1 cellular context compared by ENCODE assay signal in the genomic region with DNA sequence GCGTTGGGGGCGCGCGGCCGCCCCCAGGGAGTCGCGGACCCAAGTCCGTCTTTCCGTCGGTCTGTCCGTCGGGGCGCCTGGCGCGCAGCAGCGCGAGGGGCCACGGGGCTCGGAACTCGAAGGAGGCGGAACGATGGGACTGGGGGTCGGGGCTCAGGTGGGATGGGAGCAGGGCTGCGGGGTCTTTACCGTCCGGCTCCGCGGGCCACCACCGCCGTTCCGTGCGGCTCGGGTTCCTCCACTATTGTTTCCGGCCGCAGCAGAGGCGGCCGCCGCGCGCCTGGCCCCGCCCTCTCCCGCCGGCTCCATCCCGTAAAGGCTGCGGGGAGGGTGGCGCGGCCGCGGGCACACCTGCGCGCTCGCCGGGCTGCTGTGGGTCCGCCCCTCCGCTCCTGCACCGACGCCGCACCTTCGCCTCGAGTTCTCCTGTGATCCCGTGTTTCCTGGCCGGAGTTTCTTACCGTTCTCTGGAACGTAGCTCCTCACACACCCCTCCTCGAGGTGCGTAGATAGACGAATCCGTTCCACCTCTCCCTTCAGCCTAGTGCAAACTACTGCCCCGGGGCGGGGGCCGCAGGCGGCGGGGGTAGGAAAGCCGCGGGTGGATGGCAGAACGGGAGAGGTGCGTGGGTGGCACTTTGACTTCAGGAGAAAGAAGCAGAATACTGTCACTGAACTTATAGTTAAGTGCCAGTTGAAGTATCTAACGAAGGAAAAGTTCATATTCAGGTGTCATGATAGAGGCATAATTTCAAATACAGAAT.
TF ChIP-seq lines count a peak whose summit lies in the region.

A gene (minus strand): TSS at position 243 of the 764 bp plus-strand sequence. CDS start 1,038 bp downstream, outside the sequence.

TF ChIP-seq in HepG2, 621 proteins besides CTCF, POLR2A, EP300 and RAD21 (continued from another document and continues in another):
- TF ChIP-seq, protein P1, sequence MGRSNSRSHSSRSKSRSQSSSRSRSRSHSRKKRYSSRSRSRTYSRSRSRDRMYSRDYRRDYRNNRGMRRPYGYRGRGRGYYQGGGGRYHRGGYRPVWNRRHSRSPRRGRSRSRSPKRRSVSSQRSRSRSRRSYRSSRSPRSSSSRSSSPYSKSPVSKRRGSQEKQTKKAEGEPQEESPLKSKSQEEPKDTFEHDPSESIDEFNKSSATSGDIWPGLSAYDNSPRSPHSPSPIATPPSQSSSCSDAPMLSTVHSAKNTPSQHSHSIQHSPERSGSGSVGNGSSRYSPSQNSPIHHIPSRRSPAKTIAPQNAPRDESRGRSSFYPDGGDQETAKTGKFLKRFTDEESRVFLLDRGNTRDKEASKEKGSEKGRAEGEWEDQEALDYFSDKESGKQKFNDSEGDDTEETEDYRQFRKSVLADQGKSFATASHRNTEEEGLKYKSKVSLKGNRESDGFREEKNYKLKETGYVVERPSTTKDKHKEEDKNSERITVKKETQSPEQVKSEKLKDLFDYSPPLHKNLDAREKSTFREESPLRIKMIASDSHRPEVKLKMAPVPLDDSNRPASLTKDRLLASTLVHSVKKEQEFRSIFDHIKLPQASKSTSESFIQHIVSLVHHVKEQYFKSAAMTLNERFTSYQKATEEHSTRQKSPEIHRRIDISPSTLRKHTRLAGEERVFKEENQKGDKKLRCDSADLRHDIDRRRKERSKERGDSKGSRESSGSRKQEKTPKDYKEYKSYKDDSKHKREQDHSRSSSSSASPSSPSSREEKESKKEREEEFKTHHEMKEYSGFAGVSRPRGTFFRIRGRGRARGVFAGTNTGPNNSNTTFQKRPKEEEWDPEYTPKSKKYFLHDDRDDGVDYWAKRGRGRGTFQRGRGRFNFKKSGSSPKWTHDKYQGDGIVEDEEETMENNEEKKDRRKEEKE (IDR thresholded peaks at IDR 0.05), result no peak
- TF ChIP-seq ZNF510 (CRISPR knock-in tag; IDR thresholded peaks at IDR 0.05; ENCODE audit: low read depth), result no peak
- TF ChIP-seq NFE2L2 (IDR thresholded peaks at IDR 0.05; ENCODE audit: low read length), result no peak
- TF ChIP-seq, protein P2, sequence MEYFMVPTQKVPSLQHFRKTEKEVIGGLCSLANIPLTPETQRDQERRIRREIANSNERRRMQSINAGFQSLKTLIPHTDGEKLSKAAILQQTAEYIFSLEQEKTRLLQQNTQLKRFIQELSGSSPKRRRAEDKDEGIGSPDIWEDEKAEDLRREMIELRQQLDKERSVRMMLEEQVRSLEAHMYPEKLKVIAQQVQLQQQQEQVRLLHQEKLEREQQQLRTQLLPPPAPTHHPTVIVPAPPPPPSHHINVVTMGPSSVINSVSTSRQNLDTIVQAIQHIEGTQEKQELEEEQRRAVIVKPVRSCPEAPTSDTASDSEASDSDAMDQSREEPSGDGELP (IDR thresholded peaks at IDR 0.05; ENCODE audit: borderline replicate concordance, low read depth), result no peak
- TF ChIP-seq ZNF567 (CRISPR knock-in tag; IDR thresholded peaks at IDR 0.05; ENCODE audit: borderline replicate concordance), result peak; percentile 73; the same call in 1 of the 2 replicates
- TF ChIP-seq, protein P3, sequence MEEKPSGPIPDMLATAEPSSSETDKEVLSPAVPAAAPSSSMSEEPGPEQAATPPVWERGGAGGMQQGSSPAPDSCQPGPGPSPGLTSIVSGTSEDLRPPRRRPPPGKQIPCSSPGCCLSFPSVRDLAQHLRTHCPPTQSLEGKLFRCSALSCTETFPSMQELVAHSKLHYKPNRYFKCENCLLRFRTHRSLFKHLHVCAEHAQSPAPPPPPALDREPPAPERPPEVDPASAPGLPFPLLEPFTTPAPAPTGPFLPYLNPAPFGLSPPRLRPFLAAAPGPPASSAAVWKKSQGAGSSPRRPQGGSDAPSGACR (CRISPR knock-in tag; IDR thresholded peaks at IDR 0.05), result no peak
- TF ChIP-seq, protein P4, sequence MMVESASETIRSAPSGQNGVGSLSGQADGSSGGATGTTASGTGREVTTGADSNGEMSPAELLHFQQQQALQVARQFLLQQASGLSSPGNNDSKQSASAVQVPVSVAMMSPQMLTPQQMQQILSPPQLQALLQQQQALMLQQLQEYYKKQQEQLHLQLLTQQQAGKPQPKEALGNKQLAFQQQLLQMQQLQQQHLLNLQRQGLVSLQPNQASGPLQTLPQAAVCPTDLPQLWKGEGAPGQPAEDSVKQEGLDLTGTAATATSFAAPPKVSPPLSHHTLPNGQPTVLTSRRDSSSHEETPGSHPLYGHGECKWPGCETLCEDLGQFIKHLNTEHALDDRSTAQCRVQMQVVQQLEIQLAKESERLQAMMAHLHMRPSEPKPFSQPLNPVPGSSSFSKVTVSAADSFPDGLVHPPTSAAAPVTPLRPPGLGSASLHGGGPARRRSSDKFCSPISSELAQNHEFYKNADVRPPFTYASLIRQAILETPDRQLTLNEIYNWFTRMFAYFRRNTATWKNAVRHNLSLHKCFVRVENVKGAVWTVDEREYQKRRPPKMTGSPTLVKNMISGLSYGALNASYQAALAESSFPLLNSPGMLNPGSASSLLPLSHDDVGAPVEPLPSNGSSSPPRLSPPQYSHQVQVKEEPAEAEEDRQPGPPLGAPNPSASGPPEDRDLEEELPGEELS (CRISPR knock-in tag; IDR thresholded peaks at IDR 0.05), result no peak
- TF ChIP-seq, protein P5, sequence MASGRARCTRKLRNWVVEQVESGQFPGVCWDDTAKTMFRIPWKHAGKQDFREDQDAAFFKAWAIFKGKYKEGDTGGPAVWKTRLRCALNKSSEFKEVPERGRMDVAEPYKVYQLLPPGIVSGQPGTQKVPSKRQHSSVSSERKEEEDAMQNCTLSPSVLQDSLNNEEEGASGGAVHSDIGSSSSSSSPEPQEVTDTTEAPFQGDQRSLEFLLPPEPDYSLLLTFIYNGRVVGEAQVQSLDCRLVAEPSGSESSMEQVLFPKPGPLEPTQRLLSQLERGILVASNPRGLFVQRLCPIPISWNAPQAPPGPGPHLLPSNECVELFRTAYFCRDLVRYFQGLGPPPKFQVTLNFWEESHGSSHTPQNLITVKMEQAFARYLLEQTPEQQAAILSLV (CRISPR knock-in tag; IDR thresholded peaks at IDR 0.05; ENCODE audit: borderline replicate concordance), result peak; percentile 63; the same call in 1 of the 2 replicates
- TF ChIP-seq HMG20B (CRISPR knock-in tag; conservative IDR thresholded peaks at IDR 0.05), result no peak
- TF ChIP-seq, protein P6, sequence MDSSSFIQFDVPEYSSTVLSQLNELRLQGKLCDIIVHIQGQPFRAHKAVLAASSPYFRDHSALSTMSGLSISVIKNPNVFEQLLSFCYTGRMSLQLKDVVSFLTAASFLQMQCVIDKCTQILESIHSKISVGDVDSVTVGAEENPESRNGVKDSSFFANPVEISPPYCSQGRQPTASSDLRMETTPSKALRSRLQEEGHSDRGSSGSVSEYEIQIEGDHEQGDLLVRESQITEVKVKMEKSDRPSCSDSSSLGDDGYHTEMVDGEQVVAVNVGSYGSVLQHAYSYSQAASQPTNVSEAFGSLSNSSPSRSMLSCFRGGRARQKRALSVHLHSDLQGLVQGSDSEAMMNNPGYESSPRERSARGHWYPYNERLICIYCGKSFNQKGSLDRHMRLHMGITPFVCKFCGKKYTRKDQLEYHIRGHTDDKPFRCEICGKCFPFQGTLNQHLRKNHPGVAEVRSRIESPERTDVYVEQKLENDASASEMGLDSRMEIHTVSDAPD (CRISPR knock-in tag; IDR thresholded peaks at IDR 0.05), result no peak
- no peak for TF ChIP-seq CAMTA2 (CRISPR knock-in tag; IDR thresholded peaks at IDR 0.05; ENCODE audit: borderline replicate concordance)
- no peak for TF ChIP-seq ARNT (IDR thresholded peaks at IDR 0.05)
- TF ChIP-seq ZNF225 (CRISPR knock-in tag; IDR thresholded peaks at IDR 0.05), result 0 out of 2 replicates have a peak, but pooled peaks have one; percentile 27
- TF ChIP-seq KDM2A (CRISPR knock-in tag; IDR thresholded peaks at IDR 0.05; ENCODE audit: borderline replicate concordance, low read depth), result peak; percentile 60; the same call in 1 of the 2 replicates
- TF ChIP-seq ZFP90 (CRISPR knock-in tag; IDR thresholded peaks at IDR 0.05; ENCODE audit: borderline replicate concordance), result no peak
- TF ChIP-seq, protein P7, sequence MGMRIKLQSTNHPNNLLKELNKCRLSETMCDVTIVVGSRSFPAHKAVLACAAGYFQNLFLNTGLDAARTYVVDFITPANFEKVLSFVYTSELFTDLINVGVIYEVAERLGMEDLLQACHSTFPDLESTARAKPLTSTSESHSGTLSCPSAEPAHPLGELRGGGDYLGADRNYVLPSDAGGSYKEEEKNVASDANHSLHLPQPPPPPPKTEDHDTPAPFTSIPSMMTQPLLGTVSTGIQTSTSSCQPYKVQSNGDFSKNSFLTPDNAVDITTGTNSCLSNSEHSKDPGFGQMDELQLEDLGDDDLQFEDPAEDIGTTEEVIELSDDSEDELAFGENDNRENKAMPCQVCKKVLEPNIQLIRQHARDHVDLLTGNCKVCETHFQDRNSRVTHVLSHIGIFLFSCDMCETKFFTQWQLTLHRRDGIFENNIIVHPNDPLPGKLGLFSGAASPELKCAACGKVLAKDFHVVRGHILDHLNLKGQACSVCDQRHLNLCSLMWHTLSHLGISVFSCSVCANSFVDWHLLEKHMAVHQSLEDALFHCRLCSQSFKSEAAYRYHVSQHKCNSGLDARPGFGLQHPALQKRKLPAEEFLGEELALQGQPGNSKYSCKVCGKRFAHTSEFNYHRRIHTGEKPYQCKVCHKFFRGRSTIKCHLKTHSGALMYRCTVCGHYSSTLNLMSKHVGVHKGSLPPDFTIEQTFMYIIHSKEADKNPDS (CRISPR knock-in tag; IDR thresholded peaks at IDR 0.05), result no peak
- TF ChIP-seq, protein P8, sequence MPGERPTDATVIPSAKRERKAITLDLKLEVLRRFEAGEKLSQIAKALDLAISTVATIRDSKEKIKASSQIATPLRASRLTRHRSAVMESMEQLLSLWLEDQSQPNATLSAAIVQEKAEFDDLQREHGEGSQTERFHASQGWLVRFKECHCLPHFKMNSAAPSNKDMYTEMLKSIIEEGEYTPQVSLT (CRISPR knock-in tag; IDR thresholded peaks at IDR 0.05; ENCODE audit: borderline replicate concordance, low read depth), result no peak
- TF ChIP-seq ZNF605 (CRISPR knock-in tag; IDR thresholded peaks at IDR 0.05), result no peak
- TF ChIP-seq ZNF772 (CRISPR knock-in tag; IDR thresholded peaks at IDR 0.05), result peak; percentile 76
- TF ChIP-seq DPF2 (CRISPR knock-in tag; IDR thresholded peaks at IDR 0.05; ENCODE audit: borderline replicate concordance, low read depth), result no peak
- no peak for TF ChIP-seq ZMYM3 (CRISPR knock-in tag; IDR thresholded peaks at IDR 0.05)
- peak; percentile 63; the same call in 1 of the 2 replicates for TF ChIP-seq ZNF546 (CRISPR knock-in tag; conservative IDR thresholded peaks at IDR 0.05)
- no peak for TF ChIP-seq ATAD3A (CRISPR knock-in tag; IDR thresholded peaks at IDR 0.05)
- TF ChIP-seq, protein P9, sequence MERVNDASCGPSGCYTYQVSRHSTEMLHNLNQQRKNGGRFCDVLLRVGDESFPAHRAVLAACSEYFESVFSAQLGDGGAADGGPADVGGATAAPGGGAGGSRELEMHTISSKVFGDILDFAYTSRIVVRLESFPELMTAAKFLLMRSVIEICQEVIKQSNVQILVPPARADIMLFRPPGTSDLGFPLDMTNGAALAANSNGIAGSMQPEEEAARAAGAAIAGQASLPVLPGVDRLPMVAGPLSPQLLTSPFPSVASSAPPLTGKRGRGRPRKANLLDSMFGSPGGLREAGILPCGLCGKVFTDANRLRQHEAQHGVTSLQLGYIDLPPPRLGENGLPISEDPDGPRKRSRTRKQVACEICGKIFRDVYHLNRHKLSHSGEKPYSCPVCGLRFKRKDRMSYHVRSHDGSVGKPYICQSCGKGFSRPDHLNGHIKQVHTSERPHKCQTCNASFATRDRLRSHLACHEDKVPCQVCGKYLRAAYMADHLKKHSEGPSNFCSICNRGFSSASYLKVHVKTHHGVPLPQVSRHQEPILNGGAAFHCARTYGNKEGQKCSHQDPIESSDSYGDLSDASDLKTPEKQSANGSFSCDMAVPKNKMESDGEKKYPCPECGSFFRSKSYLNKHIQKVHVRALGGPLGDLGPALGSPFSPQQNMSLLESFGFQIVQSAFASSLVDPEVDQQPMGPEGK (CRISPR knock-in tag; IDR thresholded peaks at IDR 0.05), result peak; percentile 99
- TF ChIP-seq ZNF10 (CRISPR knock-in tag; IDR thresholded peaks at IDR 0.05; ENCODE audit: borderline replicate concordance, low read depth), result no peak
- peak; percentile 56; the same call in 1 of the 2 replicates for TF ChIP-seq SAP130 (CRISPR knock-in tag; IDR thresholded peaks at IDR 0.05; ENCODE audit: low read depth)
- TF ChIP-seq GPN1 (CRISPR knock-in tag; IDR thresholded peaks at IDR 0.05; ENCODE audit: borderline replicate concordance), result no peak
- TF ChIP-seq SYNCRIP (IDR thresholded peaks at IDR 0.05; ENCODE audit: insufficient read depth, low read depth, low read length), result no peak
- TF ChIP-seq PRPF4 (IDR thresholded peaks at IDR 0.05; ENCODE audit: low read depth, low read length, poor library complexity, severe bottlenecking), result no peak
- no peak; the same call in 1 of the 2 replicates for TF ChIP-seq ZNF331 (CRISPR knock-in tag; IDR thresholded peaks at IDR 0.05)
- no peak for TF ChIP-seq KDM4B (CRISPR knock-in tag; IDR thresholded peaks at IDR 0.05)
- TF ChIP-seq ZNF558 (CRISPR knock-in tag; IDR thresholded peaks at IDR 0.05; ENCODE audit: borderline replicate concordance), result peak; percentile 51; the same call in 1 of the 2 replicates
- TF ChIP-seq RFX1 (IDR thresholded peaks at IDR 0.05), result no peak
- 0 out of 2 replicates have a peak, but pooled peaks have one; percentile 50 for TF ChIP-seq SRY (CRISPR knock-in tag; IDR thresholded peaks at IDR 0.05)
- TF ChIP-seq ZNF431 (CRISPR knock-in tag; IDR thresholded peaks at IDR 0.05; ENCODE audit: borderline replicate concordance, low read depth), result no peak
- no peak for TF ChIP-seq ZFAT (CRISPR knock-in tag; conservative IDR thresholded peaks at IDR 0.05)
- TF ChIP-seq ZMYM2 (CRISPR knock-in tag; IDR thresholded peaks at IDR 0.05), result no peak
- TF ChIP-seq, protein P10, sequence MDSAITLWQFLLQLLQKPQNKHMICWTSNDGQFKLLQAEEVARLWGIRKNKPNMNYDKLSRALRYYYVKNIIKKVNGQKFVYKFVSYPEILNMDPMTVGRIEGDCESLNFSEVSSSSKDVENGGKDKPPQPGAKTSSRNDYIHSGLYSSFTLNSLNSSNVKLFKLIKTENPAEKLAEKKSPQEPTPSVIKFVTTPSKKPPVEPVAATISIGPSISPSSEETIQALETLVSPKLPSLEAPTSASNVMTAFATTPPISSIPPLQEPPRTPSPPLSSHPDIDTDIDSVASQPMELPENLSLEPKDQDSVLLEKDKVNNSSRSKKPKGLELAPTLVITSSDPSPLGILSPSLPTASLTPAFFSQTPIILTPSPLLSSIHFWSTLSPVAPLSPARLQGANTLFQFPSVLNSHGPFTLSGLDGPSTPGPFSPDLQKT (CRISPR knock-in tag; IDR thresholded peaks at IDR 0.05; ENCODE audit: borderline replicate concordance), result no peak
- no peak for TF ChIP-seq MAFG (CRISPR knock-in tag; IDR thresholded peaks at IDR 0.05)
- no peak for TF ChIP-seq ZEB1 (IDR thresholded peaks at IDR 0.05; ENCODE audit: insufficient replicate concordance, low read depth)
- peak; percentile 80 for TF ChIP-seq XRCC5 (optimal IDR thresholded peaks at IDR 0.05; ENCODE audit: low read length)
- TF ChIP-seq BRCA1 (CRISPR knock-in tag; IDR thresholded peaks at IDR 0.05), result no peak
- TF ChIP-seq ZNF83 (CRISPR knock-in tag; IDR thresholded peaks at IDR 0.05; ENCODE audit: borderline replicate concordance), result 0 out of 2 replicates have a peak, but pooled peaks have one; percentile 45
- TF ChIP-seq, protein P11, sequence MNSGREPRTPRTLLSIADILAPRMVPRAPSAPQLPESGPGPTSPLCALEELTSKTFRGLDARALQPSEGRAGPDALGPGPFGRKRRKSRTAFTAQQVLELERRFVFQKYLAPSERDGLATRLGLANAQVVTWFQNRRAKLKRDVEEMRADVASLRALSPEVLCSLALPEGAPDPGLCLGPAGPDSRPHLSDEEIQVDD (CRISPR knock-in tag; IDR thresholded peaks at IDR 0.05; ENCODE audit: borderline replicate concordance), result no peak
